ENCODE assay signal across 24 cellular contexts in the genomic region with DNA sequence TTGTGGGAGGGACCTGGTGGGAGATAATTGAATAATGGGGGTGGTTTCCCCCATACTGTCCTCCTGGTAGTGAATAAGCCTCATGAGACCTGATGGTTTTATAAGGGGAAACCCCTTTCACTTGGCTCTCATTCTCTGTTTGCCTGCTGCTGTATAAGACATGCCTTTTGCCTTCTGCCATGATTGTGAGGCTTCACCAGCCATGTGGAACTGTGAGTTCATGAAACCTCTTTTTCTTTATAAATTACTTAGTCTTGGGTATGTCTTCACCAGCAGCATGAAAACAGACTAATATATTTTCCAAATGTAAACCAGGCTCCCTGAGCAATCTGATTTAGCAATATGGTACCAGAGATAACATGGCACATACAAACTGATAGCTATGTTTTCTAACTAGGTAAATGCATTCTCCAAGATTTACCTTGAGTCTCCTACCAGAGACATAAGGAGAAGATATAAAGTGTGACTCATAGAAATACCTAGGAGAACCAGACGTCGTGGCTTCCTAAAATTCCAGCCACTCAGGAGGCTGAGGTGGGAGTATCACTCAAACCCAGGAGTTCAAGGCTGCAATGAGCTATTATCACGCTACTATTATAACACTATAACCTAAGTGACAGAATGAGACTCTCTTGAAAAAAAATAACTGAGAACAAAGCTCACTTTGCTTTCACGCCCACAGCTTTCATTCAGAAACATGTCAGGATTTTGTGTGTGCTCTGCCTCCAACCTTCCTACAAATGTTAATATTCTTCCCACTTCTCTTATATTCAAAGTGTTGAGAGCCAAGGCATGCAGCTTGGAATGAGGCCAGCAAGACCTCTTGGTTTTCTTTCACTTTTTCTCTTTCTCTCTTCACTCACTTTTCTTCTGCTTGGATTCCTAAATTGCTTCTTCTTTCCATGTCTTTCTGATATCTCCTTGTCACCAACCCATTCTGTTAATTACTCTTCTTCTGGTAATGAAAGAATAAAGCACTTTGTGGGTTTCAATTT.
"Had no signal": no experiment of that assay in that cellular context is flagged by ENCODE, and none has a peak within 500 bp of the region (broad histone marks: within the 10 kb centered on the region; RNA-seq: fewer than 3 reads in every experiment).

No MANE protein-coding gene starts in this region.

- H3K4me1 Mint-ChIP-seq: activated CD4-positive, alpha-beta T cell treated with anti-CD3 and anti-CD28 coated beads, Interleukin-2, amount 10 ng/mL, durations not matched to agents 7 days and 5 days; activated CD8-positive, alpha-beta memory T cell treated with anti-CD3 and anti-CD28 coated beads, Interleukin-2, amount 10 ng/mL, durations not matched to agents 7 days and 5 days; activated naive CD4-positive, alpha-beta T cell treated with anti-CD3 and anti-CD28 coated beads, Interleukin-2, amount 10 ng/mL, durations not matched to agents 7 days and 5 days; activated naive CD8-positive, alpha-beta T cell treated with anti-CD3 and anti-CD28 coated beads, Interleukin-2, amount 50 U/mL, for 24 hours; endodermal cell; mesothelial cell of epicardium; natural killer cell; T-helper 17 cell had no signal

- H3K36me3 Mint-ChIP-seq: activated CD8-positive, alpha-beta memory T cell treated with anti-CD3 and anti-CD28 coated beads, Interleukin-2, amount 10 ng/mL, durations not matched to agents 7 days and 5 days; activated naive CD4-positive, alpha-beta T cell treated with anti-CD3 and anti-CD28 coated beads, Interleukin-2, amount 10 ng/mL, durations not matched to agents 7 days and 5 days; natural killer cell; type B pancreatic cell had no signal

- H3K27me3 Mint-ChIP-seq: activated CD4-positive, alpha-beta T cell treated with anti-CD3 and anti-CD28 coated beads, Interleukin-2, amount 10 ng/mL, durations not matched to agents 7 days and 5 days; activated naive CD4-positive, alpha-beta T cell treated with anti-CD3 and anti-CD28 coated beads, Interleukin-2, amount 10 ng/mL, durations not matched to agents 7 days and 5 days; activated naive CD8-positive, alpha-beta T cell treated with anti-CD3 and anti-CD28 coated beads, Interleukin-2, amount 50 U/mL, for 24 hours had no signal

- H3K9me3 Mint-ChIP-seq: activated CD8-positive, alpha-beta T cell treated with anti-CD3 and anti-CD28 coated beads for 36 hours; activated naive CD4-positive, alpha-beta T cell treated with anti-CD3 and anti-CD28 coated beads, Interleukin-2, amount 10 ng/mL, durations not matched to agents 7 days and 5 days; activated naive CD8-positive, alpha-beta T cell treated with anti-CD3 and anti-CD28 coated beads, Interleukin-2, amount 50 U/mL, for 24 hours had no signal

- ATAC-seq: activated CD8-positive, alpha-beta memory T cell treated with anti-CD3 and anti-CD28 coated beads, Interleukin-2, amount 10 ng/mL, durations not matched to agents 7 days and 5 days; activated CD8-positive, alpha-beta T cell treated with anti-CD3 and anti-CD28 coated beads for 36 hours; activated naive CD8-positive, alpha-beta T cell treated with anti-CD3 and anti-CD28 coated beads, Interleukin-2, amount 50 U/mL, for 24 hours; natural killer cell; T-helper 17 cell had no signal

- H3K36me3 ChIP-seq: breast epithelium, esophagus squamous epithelium, left ventricle myocardium inferior, thoracic aorta had no signal

- H3K4me3 ChIP-seq: breast epithelium, coronary artery, esophagus squamous epithelium, left ventricle myocardium inferior, thoracic aorta had no signal

- H3K9me3 ChIP-seq: breast epithelium, esophagus squamous epithelium, thoracic aorta had no signal

- H3K4me1 ChIP-seq: breast epithelium, esophagus squamous epithelium, left ventricle myocardium inferior had no signal

- FAIRE-seq: astrocyte had no signal

- H3K4me3 Mint-ChIP-seq: activated CD4-positive, alpha-beta T cell treated with anti-CD3 and anti-CD28 coated beads, Interleukin-2, amount 10 ng/mL, durations not matched to agents 7 days and 5 days; activated CD8-positive, alpha-beta memory T cell treated with anti-CD3 and anti-CD28 coated beads, Interleukin-2, amount 10 ng/mL, durations not matched to agents 7 days and 5 days; activated CD8-positive, alpha-beta T cell treated with anti-CD3 and anti-CD28 coated beads for 36 hours; activated naive CD4-positive, alpha-beta T cell treated with anti-CD3 and anti-CD28 coated beads, Interleukin-2, amount 10 ng/mL, durations not matched to agents 7 days and 5 days; activated naive CD8-positive, alpha-beta T cell treated with anti-CD3 and anti-CD28 coated beads, Interleukin-2, amount 50 U/mL, for 24 hours; endodermal cell; mesothelial cell of epicardium; natural killer cell; T-helper 17 cell; type B pancreatic cell had no signal

- H3K27ac ChIP-seq: breast epithelium, coronary artery, esophagus squamous epithelium, left ventricle myocardium inferior, thoracic aorta had no signal

- H3K27ac Mint-ChIP-seq: activated CD4-positive, alpha-beta T cell treated with anti-CD3 and anti-CD28 coated beads, Interleukin-2, amount 10 ng/mL, durations not matched to agents 7 days and 5 days; activated CD8-positive, alpha-beta memory T cell treated with anti-CD3 and anti-CD28 coated beads, Interleukin-2, amount 10 ng/mL, durations not matched to agents 7 days and 5 days; activated CD8-positive, alpha-beta T cell treated with anti-CD3 and anti-CD28 coated beads for 36 hours; activated naive CD4-positive, alpha-beta T cell treated with anti-CD3 and anti-CD28 coated beads, Interleukin-2, amount 10 ng/mL, durations not matched to agents 7 days and 5 days; activated naive CD8-positive, alpha-beta T cell treated with anti-CD3 and anti-CD28 coated beads, Interleukin-2, amount 50 U/mL, for 24 hours; endodermal cell; mesothelial cell of epicardium; natural killer cell; T-helper 17 cell; type B pancreatic cell had no signal

- H3K27me3 ChIP-seq: breast epithelium, esophagus squamous epithelium had no signal

- DNase-seq: activated CD4-positive, alpha-beta T cell treated with anti-CD3 and anti-CD28 coated beads, Interleukin-2, amount 10 ng/mL, durations not matched to agents 7 days and 5 days; activated CD8-positive, alpha-beta memory T cell treated with anti-CD3 and anti-CD28 coated beads, Interleukin-2, amount 10 ng/mL, durations not matched to agents 7 days and 5 days; activated CD8-positive, alpha-beta T cell treated with anti-CD3 and anti-CD28 coated beads for 36 hours; activated effector memory CD4-positive, alpha-beta T cell treated with anti-CD3 and anti-CD28 coated beads, Interleukin-2, amount 50 U/mL, for 16 hours; activated naive CD4-positive, alpha-beta T cell treated with anti-CD3 and anti-CD28 coated beads, Interleukin-2, amount 10 ng/mL, durations not matched to agents 7 days and 5 days; activated naive CD8-positive, alpha-beta T cell treated with anti-CD3 and anti-CD28 coated beads, Interleukin-2, amount 50 U/mL, for 24 hours; activated T-cell treated with anti-CD3 and anti-CD28 coated beads for 4 hours; endodermal cell; esophagus squamous epithelium; foreskin fibroblast; hippocampal formation; kidney glomerular epithelial cell; left ventricle myocardium inferior; natural killer cell; stimulated activated CD4-positive, alpha-beta T cell treated with anti-CD3 and anti-CD28 coated beads, Interleukin-4, amount 100 ng/mL, for 24 hours; stimulated activated naive CD4-positive, alpha-beta T cell treated with Interleukin-2 at 50 U/mL for 16 hours; SW 1271; T-helper 17 cell had no signal
